Comparison of ENCODE assay signal across 8 cellular contexts in the genomic region with DNA sequence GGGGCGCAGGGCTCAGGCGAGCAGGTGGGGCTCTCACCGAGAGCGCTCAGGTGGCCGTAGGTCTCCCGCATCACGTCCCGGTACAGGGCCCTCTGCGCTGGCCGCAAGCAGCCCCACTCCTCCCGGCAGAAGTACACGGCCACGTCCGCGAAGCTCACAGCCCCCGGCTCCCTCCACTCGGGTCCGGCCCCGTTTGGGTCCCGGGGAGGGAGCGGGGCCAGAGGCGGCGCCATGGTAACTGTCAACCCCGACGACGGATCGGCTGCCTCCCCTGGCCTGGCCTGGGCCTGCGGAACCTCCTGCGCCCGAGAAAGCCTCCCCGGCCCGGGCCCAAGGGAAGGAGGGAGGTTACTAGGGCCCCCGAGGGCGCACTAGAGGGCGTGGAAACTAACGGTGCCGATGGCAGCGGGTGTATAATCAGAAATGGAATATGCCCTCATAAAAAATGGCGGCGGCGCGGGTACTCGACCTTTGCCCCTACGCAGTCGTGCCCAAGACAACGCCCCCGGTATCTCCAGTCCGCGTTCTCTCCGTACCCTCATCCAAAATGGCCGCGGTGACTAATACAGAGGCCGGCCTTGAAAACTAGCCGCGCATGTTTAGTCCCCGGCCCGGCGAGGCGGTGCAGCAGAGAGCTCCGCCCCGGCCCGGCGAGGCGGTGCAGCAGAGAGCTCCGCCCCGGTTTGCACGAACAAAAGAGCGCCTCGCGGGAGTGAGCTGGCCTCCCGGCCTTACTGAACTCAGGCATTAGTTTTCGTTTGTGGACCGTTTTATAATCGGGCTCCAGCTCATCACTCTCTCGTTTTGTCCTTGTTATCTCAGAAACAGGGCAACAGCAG. TPM values are rescaled to one million over a fixed set of nuclear protein-coding genes. Genes with fewer than 3 reads are reported as not detected.
DNase-seq lines count a peak whose midpoint lies in the region; ATAC-seq and TF ChIP-seq lines count a peak whose summit lies in the region.

Gene ZNF764, minus strand, starts transcription at position 425 of the 839 bp plus-strand sequence. Its CDS starts 192 bp downstream, at position 233.

- H4K20me1 ChIP-seq in PC-9 (ENCODE audit: insufficient read depth) = no peaks in the 10 kb centered on the region

- H3F3A ChIP-seq in PC-9 (ENCODE audit: insufficient read depth, low read depth) = peaks cover 23% of the 10 kb centered on the region; the same call in 1 of the 2 replicates

- H3K9ac ChIP-seq in mucosa of rectum (ENCODE audit: low read depth in 1 of 2, low read length in 2 of 2) = peak within 1 kb of the TSS; percentile 75 to 85

- H3K27ac ChIP-seq in PC-9 = peak within 1 kb of the TSS; percentile 64
- H3K27ac ChIP-seq in mucosa of rectum (ENCODE audit: low read depth in 2 of 2, low read length in 2 of 2) = peak within 1 kb of the TSS; percentile 90 to 92

- H3K36me3 ChIP-seq in PC-9 (ENCODE audit: low read depth) (no peaks in the 10 kb centered on the region), mucosa of rectum (ENCODE audit: control insufficient read depth in 2 of 2, insufficient read depth in 2 of 2, low read length in 2 of 2) (peaks cover 6 to 17% of the 10 kb centered on the region in 2 donors)

- intact Hi-C loops in PC-9 (cut with micrococcal nuclease; ENCODE audit: unreplicated experiment) = loop anchor here (1.0 to 10.0 kb wide), 6 partner anchors 15 to 207 kb away; partner anchors contain the start of genes CFAP119, FBRS, RNF40 and ZNF747

- peak within 1 kb of the TSS; percentile 89 for H2AFZ ChIP-seq in PC-9

- H3K4me2 ChIP-seq in PC-9 = peak within 1 kb of the TSS; percentile 96

- H3K9me3 ChIP-seq in PC-9 (ENCODE audit: insufficient read depth, low read depth) (no peaks in the 10 kb centered on the region), mucosa of rectum (ENCODE audit: control insufficient read depth in 2 of 2, low read length in 2 of 2) (no peaks in the 10 kb centered on the region)

- H3K27me3 ChIP-seq in PC-9 (ENCODE audit: insufficient read depth, low read depth) (no peaks in the 10 kb centered on the region), mucosa of rectum (ENCODE audit: control insufficient read depth in 2 of 2, insufficient read depth in 2 of 2, low read length in 2 of 2) (no peaks in the 10 kb centered on the region)

- ATAC-seq in GM21576 (IDR thresholded peaks at IDR 0.05; ENCODE audit: unreplicated experiment) = peak; percentile 88

- H3K4me1 ChIP-seq in PC-9 (replicated peaks; ENCODE audit: insufficient read depth) = peaks cover 19% of the 10 kb centered on the region
- H3K4me1 ChIP-seq in mucosa of rectum (ENCODE audit: control insufficient read depth in 2 of 2, insufficient read depth in 2 of 2, low read length in 2 of 2) = peaks cover 17 to 38% of the 10 kb centered on the region in 2 donors

- DNase-seq in DMS53 (lab: John Stamatoyannopoulos, UW) (peak; percentile 98), PC-9 (peak; percentile 97 to 99), epithelial cell of proximal tubule (ENCODE audit: low read depth) (peak; percentile 72)
- peak; percentile 97 for DNase-seq in Jurkat, Clone E6-1 (ENCODE audit: low read depth, low spot score)
- DNase-seq in activated T-cell treated with anti-CD3 and anti-CD28 coated beads, Interleukin-2, amount 50 U/mL, for 1 hour = peak; percentile 95
- DNase-seq in stimulated activated CD8-positive, alpha-beta memory T cell treated with anti-CD3 and anti-CD28 coated beads, Interleukin-4, amount 100 ng/mL, for 48 hours = peak; percentile 97

- H3K9me2 ChIP-seq in PC-9 (ENCODE audit: insufficient read depth) = no peaks in the 10 kb centered on the region

- BruUV-seq in PC-9 (replicated peaks; lab: Mats Ljungman, UMichigan) = TSS peak; percentile 40

- H3K4me3 ChIP-seq in Jurkat, Clone E6-1 (ENCODE audit: low read length) = peak within 1 kb of the TSS; percentile 76
- H3K4me3 ChIP-seq in PC-9 (peak within 1 kb of the TSS; percentile 88), epithelial cell of proximal tubule (ENCODE audit: low read depth, low read length) (peak within 1 kb of the TSS; percentile 92), mucosa of rectum (ENCODE audit: low read length in 2 of 2) (peak within 1 kb of the TSS; percentile 76 to 80)

- CTCF ChIA-PET in PC-9 (lab: Charles Lee) = interaction anchor here (0.5 to 2.8 kb wide), 7 partner anchors 23 to 338 kb away, joined by 3 to 25 read pairs (median 4); partner anchors contain the start of genes CTF1, DCTPP1 and ZNF747

- peaks cover 19% of the 10 kb centered on the region for H3K79me2 ChIP-seq in PC-9 (ENCODE audit: low read depth)

- POLR2A ChIA-PET in PC-9 (lab: Charles Lee; ENCODE audit: unreplicated experiment) = interaction anchor here (0.5 to 1.0 kb wide), 16 partner anchors 10 to 581 kb away, joined by 3 to 21 read pairs (median 4); partner anchors contain the start of genes DCTPP1, ZNF688, ZNF689 and ZNF747

- TF ChIP-seq CTCF in PC-9 (conservative IDR thresholded peaks at IDR 0.05) (no peak), epithelial cell of proximal tubule (conservative IDR thresholded peaks at IDR 0.05; ENCODE audit: low read depth, low read length) (no peak)

RNA-seq across cellular contexts. Expression of gene ZNF764, which starts in this region (rescaled TPM):
- 11.7 TPM for polyA plus RNA-seq in Jurkat, Clone E6-1 (2012; ENCODE audit: insufficient read depth, insufficient read length)
- total RNA-seq in PC-9 (2021) (12.3 and 12.4 TPM in 2 replicates), epithelial cell of proximal tubule (5.2 and 10.9 TPM in 2 replicates)

Comparison
In these comparisons a context has a peak if more than half of its experiments do, and no peak if none do; other contexts are left out.
1. Peak in every context shown above with its lines: DNase-seq, ATAC-seq, H3K4me3 ChIP-seq and H3K27ac ChIP-seq.